In the genomic region with DNA sequence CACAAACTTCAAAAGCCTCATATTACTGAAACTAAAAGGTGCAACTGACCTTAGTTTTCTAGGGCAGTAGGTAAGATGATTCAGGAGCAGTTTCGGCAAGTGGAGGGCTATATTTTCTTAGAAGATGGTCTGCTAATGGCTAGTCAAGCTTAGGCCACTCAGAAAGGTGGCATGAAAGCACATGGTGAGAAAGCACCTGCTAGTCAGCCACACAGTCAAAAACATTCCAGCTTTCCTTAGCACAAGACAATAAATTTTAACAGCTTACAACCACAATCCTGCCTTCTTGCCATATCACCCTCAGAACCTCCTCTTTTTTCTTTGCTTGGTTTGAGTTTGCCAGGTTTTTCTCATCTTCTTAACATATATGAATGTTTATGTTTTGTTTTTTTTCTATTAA, we compare ENCODE assay signal across 15 cellular contexts.
A peak's percentile ranks its signal among the peaks of the same experiment; 100 is the strongest.
DNase-seq lines count a peak whose midpoint lies in the region; ATAC-seq and TF ChIP-seq lines count a peak whose summit lies in the region.
"Had no signal": no experiment of that assay in that cellular context is flagged by ENCODE, and none has a peak within 500 bp of the region (broad histone marks: within the 10 kb centered on the region; RNA-seq: fewer than 3 reads in every experiment).

No MANE protein-coding gene starts in this region.

- H3K27ac ChIP-seq in breast epithelium (peak overlapping the region; percentile 28 to 74), muscle layer of duodenum (ENCODE audit: low read length) (peak overlapping the region; percentile 10), transverse colon (peak overlapping the region; percentile 52 to 78 (median 64))
- H3K27ac ChIP-seq: foreskin keratinocyte, KMS-11, parathyroid adenoma had no signal

- no peak overlapping the region for H3K4me3 ChIP-seq in breast epithelium
- no peak overlapping the region for H3K4me3 ChIP-seq in muscle layer of duodenum (ENCODE audit: low read depth in 1 of 2, low read length in 2 of 2)
- no peak overlapping the region for H3K4me3 ChIP-seq in transverse colon
- H3K4me3 ChIP-seq: HAP-1 had no signal

- H3K4me1 ChIP-seq in breast epithelium: peaks cover 0 to 13% of the 10 kb centered on the region in 2 donors
- H3K4me1 ChIP-seq in muscle layer of duodenum (ENCODE audit: control insufficient read depth in 1 of 2, insufficient read depth in 2 of 2, low read length in 2 of 2): peaks cover 11 to 16% of the 10 kb centered on the region in 2 donors
- H3K4me1 ChIP-seq in transverse colon: peaks cover 11 to 35% (median 21%) of the 10 kb centered on the region in 4 donors
- H3K4me1 ChIP-seq: foreskin keratinocyte, HAP-1, parathyroid adenoma had no signal

- 50% methylated on average over 1 of the region's 1 CpG; no CpG with 5 or more reads in 1 of the 2 donors for WGBS in transverse colon (ENCODE audit: low coverage in 1 of 2), 2 donors

- TF ChIP-seq POLR2A in breast epithelium (IDR thresholded peaks at IDR 0.05) (no peak), transverse colon (IDR thresholded peaks at IDR 0.05) (no peak)

- no peaks in the 10 kb centered on the region for H3K36me3 ChIP-seq in breast epithelium
- no peaks in the 10 kb centered on the region for H3K36me3 ChIP-seq in muscle layer of duodenum (ENCODE audit: control insufficient read depth in 1 of 2, insufficient read depth in 2 of 2, low read length in 2 of 2)
- H3K36me3 ChIP-seq in transverse colon: no peaks in the 10 kb centered on the region
- H3K36me3 ChIP-seq: HAP-1 had no signal

- no peak for TF ChIP-seq EP300 in transverse colon (IDR thresholded peaks at IDR 0.05; ENCODE audit: low read depth)

- DNase-seq in Right ventricle myocardium superior: no peak
- DNase-seq in cardiac septum (ENCODE audit: low spot score): no peak
- DNase-seq in breast epithelium (ENCODE audit: low spot score in 2 of 2): no peak
- DNase-seq in transverse colon: no peak
- DNase-seq in H4 (ENCODE audit: low spot score): no peak
- DNase-seq in NK-92 treated with Interleukin-12 subunit alpha and Interleukin-12 subunit beta, amount 100 ng/mL, for 24 hours (lab: John Stamatoyannopoulos, UW): no peak
- DNase-seq in NCI-H774 (lab: John Stamatoyannopoulos, UW): no peak
- DNase-seq: effector memory CD4-positive, alpha-beta T cell; midbrain; NCI-H1417 treated with DMSO at 0.1 percent for 48 hours had no signal

- H3K27me3 ChIP-seq in breast epithelium (no peaks in the 10 kb centered on the region), muscle layer of duodenum (ENCODE audit: low read depth, low read length) (no peaks in the 10 kb centered on the region), transverse colon (no peaks in the 10 kb centered on the region)
- H3K27me3 ChIP-seq: foreskin keratinocyte had no signal

- TF ChIP-seq CTCF in breast epithelium (IDR thresholded peaks at IDR 0.05): no peak
- TF ChIP-seq CTCF in transverse colon (IDR thresholded peaks at IDR 0.05): no peak

- intact Hi-C loops in Right ventricle myocardium superior (cut with DNase I): no loop called here
- intact Hi-C loops in cardiac septum (cut with DNase I): loop anchor here (2.0 to 5.0 kb wide), 3 partner anchors 58 to 140 kb away; a partner anchor contains a TSS
- intact Hi-C loops in breast epithelium (cut with DNase I; ENCODE audit: low total_unique reads): no loop called here
- intact Hi-C loops in transverse colon (cut with DNase I; ENCODE audit: low total_unique reads): no loop called here

- in situ Hi-C loops in transverse colon (cut with MboI; ENCODE audit: low pct_ligation_motif_present in 1 of 4, low pct_unique_long_range_greater_than_20kb in 1 of 4, low sequenced_read_pairs in 3 of 4): no loop called here

- peak; percentile 4 for ATAC-seq in Right ventricle myocardium superior (ENCODE audit: poor library complexity)
- ATAC-seq: foreskin keratinocyte had no signal

- H3K9me3 ChIP-seq in breast epithelium: no peaks in the 10 kb centered on the region
- H3K9me3 ChIP-seq in muscle layer of duodenum (ENCODE audit: control insufficient read depth in 1 of 2, low read length in 2 of 2): no peaks in the 10 kb centered on the region
- no peaks in the 10 kb centered on the region for H3K9me3 ChIP-seq in transverse colon
- H3K9me3 ChIP-seq: HAP-1 had no signal

Comparison
In these comparisons a context has a peak if more than half of its experiments do, and no peak if none do; other contexts are left out.
1. H3K27ac ChIP-seq: peak in every context shown above with its lines; median percentile 64 in transverse colon; 51 in breast epithelium; 10 in muscle layer of duodenum.